In genomic region chr10:69319911-69320316, GRCh38 we compare ENCODE assay signal across 9 cellular contexts. TPM values are rescaled to one million over a fixed set of nuclear protein-coding genes. Genes with fewer than 3 reads are reported as not detected.
DNase-seq lines count a peak whose midpoint lies in the region; ATAC-seq, FAIRE-seq and TF ChIP-seq lines count a peak whose summit lies in the region.
"Had no signal": no experiment of that assay in that cellular context is flagged by ENCODE, and none has a peak within 500 bp of the region (broad histone marks: within the 10 kb centered on the region; RNA-seq: fewer than 3 reads in every experiment).

No MANE protein-coding gene starts in this region.

- H3K36me3 ChIP-seq in GM06990 (ENCODE audit: control insufficient read depth, insufficient read depth, low read length): no peaks in the 10 kb centered on the region; the same call in 1 of the 2 replicates

- peak overlapping the region; percentile 97 for H3K27ac ChIP-seq in VCaP

- ATAC-seq in HG02852 (IDR thresholded peaks at IDR 0.05; ENCODE audit: unreplicated experiment): no peak
- ATAC-seq in HG03025 (IDR thresholded peaks at IDR 0.05; ENCODE audit: low FRiP score, unreplicated experiment): no peak

- H3K27me3 ChIP-seq in GM06990 (replicated peaks; ENCODE audit: control insufficient read depth, insufficient read depth, low read length): no peaks in the 10 kb centered on the region

- DNase-seq in GM06990 (ENCODE audit: extremely low read depth, insufficient read length): no peak
- DNase-seq in fibroblast of mammary gland (ENCODE audit: low read depth): no peak
- no peak for DNase-seq in retinal pigment epithelial cell (ENCODE audit: low read depth)
- DNase-seq in D721Med (ENCODE audit: insufficient read length, low spot score): no peak
- DNase-seq in mesenteric fat pad (ENCODE audit: low spot score): no peak
- DNase-seq: retina had no signal

- no peak for FAIRE-seq in D721Med (lab: Jason Lieb, UNC)

- H3K4me3 ChIP-seq in GM06990 (replicated peaks; ENCODE audit: low read depth, low read length): peak overlapping the region; percentile 75
- H3K4me3 ChIP-seq in fibroblast of mammary gland (ENCODE audit: control insufficient read depth, low read depth, low read length): peak overlapping the region; percentile 96
- peak overlapping the region; percentile 93 for H3K4me3 ChIP-seq in retinal pigment epithelial cell (ENCODE audit: low read length)

- TF ChIP-seq CTCF in GM06990 (IDR thresholded peaks at IDR 0.05; ENCODE audit: insufficient read depth, low read length, poor library complexity, severe bottlenecking): no peak
- no peak for TF ChIP-seq CTCF in VCaP (conservative IDR thresholded peaks at IDR 0.05)
- no peak for TF ChIP-seq CTCF in fibroblast of mammary gland (conservative IDR thresholded peaks at IDR 0.05; ENCODE audit: control insufficient read depth, insufficient read depth, low read depth, low read length)
- TF ChIP-seq CTCF in retinal pigment epithelial cell (conservative IDR thresholded peaks at IDR 0.05; ENCODE audit: low read depth, low read length): no peak
- no peak for TF ChIP-seq CTCF in D721Med (IDR thresholded peaks at IDR 0.05; ENCODE audit: insufficient read depth, missing control alignments)

RNA-seq across cellular contexts. Expression of gene HK1, which starts 41.6 kb away (rescaled TPM):
- total RNA-seq in mesenteric fat pad: 109 TPM
